8 cellular contexts compared by ENCODE assay signal in the genomic region with DNA sequence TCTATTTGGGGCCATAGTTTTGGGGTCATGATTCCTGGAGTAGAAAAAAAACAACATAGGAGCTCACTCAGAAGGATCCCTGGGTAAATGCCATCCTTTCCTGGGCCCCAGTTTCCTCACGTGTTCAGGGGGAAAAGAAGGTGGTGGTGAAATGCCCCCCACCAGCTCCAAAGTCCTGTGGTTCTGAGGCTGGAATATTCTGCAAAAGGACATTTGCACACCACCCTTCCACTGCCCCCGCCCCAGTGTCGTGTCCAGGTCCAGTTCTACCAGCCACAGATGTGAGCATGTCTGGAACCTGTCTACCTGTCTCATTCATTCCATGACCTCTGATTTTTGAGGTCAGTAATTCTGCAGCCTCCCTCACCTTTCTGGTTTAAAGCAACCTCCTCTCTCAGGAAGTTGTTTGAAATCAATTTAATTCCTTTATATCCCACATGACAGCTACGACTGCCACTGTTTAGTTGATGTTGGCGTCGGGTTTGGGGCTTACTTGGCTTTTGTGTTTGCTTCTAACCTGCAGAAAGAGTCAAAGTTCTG.
DNase-seq lines count a peak whose midpoint lies in the region; TF ChIP-seq lines count a peak whose summit lies in the region.

No MANE protein-coding gene starts in this region.

- H3K4me1 Mint-ChIP-seq in T-helper 2 cell treated with Interferon-gamma antibody and Interleukin-4, amounts not matched to agents 5 μg/mL and 100 μg/mL, for 36 hours (ENCODE audit: low read depth) = peaks cover 67% of the 10 kb centered on the region
- peaks cover 56% of the 10 kb centered on the region for H3K4me1 Mint-ChIP-seq in activated naive CD8-positive, alpha-beta T cell (ENCODE audit: low read depth)

- peak overlapping the region; percentile 28 to 60 for H3K27ac ChIP-seq in liver (ENCODE audit: low read depth in 1 of 2, low read length in 2 of 2)
- H3K27ac ChIP-seq in stomach = peak overlapping the region; percentile 25 to 88 (median 78)

- WGBS in liver = 75% methylated on average over 6 of the region's 6 CpGs
- 61 to 76% (median 70%) methylated on average over 6 of the region's 6 CpGs for WGBS in stomach, 5 donors

- H3K4me3 Mint-ChIP-seq in T-helper 2 cell treated with Interferon-gamma antibody and Interleukin-4, amounts not matched to agents 5 μg/mL and 100 μg/mL, for 36 hours = peak overlapping the region; percentile 47
- H3K4me3 Mint-ChIP-seq in activated naive CD8-positive, alpha-beta T cell = peak overlapping the region; percentile 49

- no peak for TF ChIP-seq POLR2A in stomach (IDR thresholded peaks at IDR 0.05)

- no peak for TF ChIP-seq EP300 in stomach (IDR thresholded peaks at IDR 0.05)

- peak overlapping the region; percentile 64 for H3K27ac Mint-ChIP-seq in T-helper 2 cell treated with Interferon-gamma antibody and Interleukin-4, amounts not matched to agents 5 μg/mL and 100 μg/mL, for 36 hours
- H3K27ac Mint-ChIP-seq in activated naive CD8-positive, alpha-beta T cell = peak overlapping the region; percentile 46

- intact Hi-C loops in stomach (cut with DNase I; ENCODE audit: low total_unique reads) = no loop called here

- TF ChIP-seq RAD21 in liver (IDR thresholded peaks at IDR 0.05) = no peak

- H3K27me3 ChIP-seq in liver (ENCODE audit: control insufficient read depth in 4 of 4, insufficient read depth in 4 of 4, low read length in 3 of 4) (no peaks in the 10 kb centered on the region), stomach (no peaks in the 10 kb centered on the region)

- no peaks in the 10 kb centered on the region for H3K27me3 Mint-ChIP-seq in T-helper 2 cell treated with Interferon-gamma antibody and Interleukin-4, amounts not matched to agents 5 μg/mL and 100 μg/mL, for 36 hours (ENCODE audit: low read depth)
- H3K27me3 Mint-ChIP-seq in activated naive CD8-positive, alpha-beta T cell = no peaks in the 10 kb centered on the region

- H3K4me1 ChIP-seq in liver (ENCODE audit: control insufficient read depth in 4 of 4, insufficient read depth in 4 of 4, low read length in 3 of 4) (peaks cover 6 to 35% (median 22%) of the 10 kb centered on the region in 4 donors), stomach (peaks cover 78 to 90% (median 84%) of the 10 kb centered on the region in 4 donors)

- H3K9me3 Mint-ChIP-seq in T-helper 2 cell treated with Interferon-gamma antibody and Interleukin-4, amounts not matched to agents 5 μg/mL and 100 μg/mL, for 36 hours = no peaks in the 10 kb centered on the region
- H3K9me3 Mint-ChIP-seq in activated naive CD8-positive, alpha-beta T cell (ENCODE audit: low read depth) = no peaks in the 10 kb centered on the region

- no peak for DNase-seq in T-helper 2 cell treated with Interferon-gamma antibody and Interleukin-4, amounts not matched to agents 5 μg/mL and 100 μg/mL, for 36 hours (ENCODE audit: low spot score)
- no peak for DNase-seq in T-helper 2 cell
- no peak for DNase-seq in stomach
- no peak for DNase-seq in AG08396 (ENCODE audit: low spot score)
- no peak for DNase-seq in anterior cingulate cortex (lab: John Stamatoyannopoulos, UW)
- DNase-seq in cortex of kidney (lab: John Stamatoyannopoulos, UW) = no peak

- TF ChIP-seq CTCF in liver (IDR thresholded peaks at IDR 0.05; ENCODE audit: low read depth, low read length, missing input control) (no peak), stomach (IDR thresholded peaks at IDR 0.05) (no peak)

- H3K4me3 ChIP-seq in liver (ENCODE audit: low read depth in 1 of 3, low read length in 3 of 3) (no peak overlapping the region), stomach (no peak overlapping the region)

- H3K9me3 ChIP-seq in liver (ENCODE audit: control insufficient read depth in 4 of 4, low read length in 3 of 4) = no peaks in the 10 kb centered on the region
- H3K9me3 ChIP-seq in stomach = no peaks in the 10 kb centered on the region

- H3K36me3 Mint-ChIP-seq in T-helper 2 cell treated with Interferon-gamma antibody and Interleukin-4, amounts not matched to agents 5 μg/mL and 100 μg/mL, for 36 hours (ENCODE audit: low read depth) = peaks cover 9% of the 10 kb centered on the region
- H3K36me3 Mint-ChIP-seq in activated naive CD8-positive, alpha-beta T cell = no peaks in the 10 kb centered on the region

- H3K36me3 ChIP-seq in liver (ENCODE audit: control insufficient read depth in 4 of 4, insufficient read depth in 3 of 4, low read depth in 1 of 4, low read length in 3 of 4) (no peaks in the 10 kb centered on the region), stomach (no peaks in the 10 kb centered on the region)

- no peak overlapping the region for H3K9ac ChIP-seq in liver (ENCODE audit: low read depth in 1 of 2, low read length in 2 of 2)

TF ChIP-seq in liver, 16 proteins besides CTCF, POLR2A, EP300 and RAD21:
- no peak for TF ChIP-seq MAX (IDR thresholded peaks at IDR 0.05)
- TF ChIP-seq, protein P1, sequence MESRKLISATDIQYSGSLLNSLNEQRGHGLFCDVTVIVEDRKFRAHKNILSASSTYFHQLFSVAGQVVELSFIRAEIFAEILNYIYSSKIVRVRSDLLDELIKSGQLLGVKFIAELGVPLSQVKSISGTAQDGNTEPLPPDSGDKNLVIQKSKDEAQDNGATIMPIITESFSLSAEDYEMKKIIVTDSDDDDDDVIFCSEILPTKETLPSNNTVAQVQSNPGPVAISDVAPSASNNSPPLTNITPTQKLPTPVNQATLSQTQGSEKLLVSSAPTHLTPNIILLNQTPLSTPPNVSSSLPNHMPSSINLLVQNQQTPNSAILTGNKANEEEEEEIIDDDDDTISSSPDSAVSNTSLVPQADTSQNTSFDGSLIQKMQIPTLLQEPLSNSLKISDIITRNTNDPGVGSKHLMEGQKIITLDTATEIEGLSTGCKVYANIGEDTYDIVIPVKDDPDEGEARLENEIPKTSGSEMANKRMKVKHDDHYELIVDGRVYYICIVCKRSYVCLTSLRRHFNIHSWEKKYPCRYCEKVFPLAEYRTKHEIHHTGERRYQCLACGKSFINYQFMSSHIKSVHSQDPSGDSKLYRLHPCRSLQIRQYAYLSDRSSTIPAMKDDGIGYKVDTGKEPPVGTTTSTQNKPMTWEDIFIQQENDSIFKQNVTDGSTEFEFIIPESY (IDR thresholded peaks at IDR 0.05) = no peak
- TF ChIP-seq EGR1 (IDR thresholded peaks at IDR 0.05; ENCODE audit: low read depth in 2 of 2) = no peak
- TF ChIP-seq NR2F2 (IDR thresholded peaks at IDR 0.05) = no peak
- TF ChIP-seq FOXA1 (IDR thresholded peaks at IDR 0.05) = no peak
- no peak for TF ChIP-seq TAF1 (conservative IDR thresholded peaks at IDR 0.05)
- TF ChIP-seq HNF4G (IDR thresholded peaks at IDR 0.05) = no peak
- TF ChIP-seq GABPA (IDR thresholded peaks at IDR 0.05 in 1 of 2, conservative IDR thresholded peaks at IDR 0.05 in 1 of 2) = no peak
- TF ChIP-seq HNF4A (conservative IDR thresholded peaks at IDR 0.05) = no peak
- TF ChIP-seq YY1 (IDR thresholded peaks at IDR 0.05) = no peak
- no peak for TF ChIP-seq REST (IDR thresholded peaks at IDR 0.05)
- TF ChIP-seq SP1 (IDR thresholded peaks at IDR 0.05) = no peak
- TF ChIP-seq FOXA2 (IDR thresholded peaks at IDR 0.05) = no peak
TF ChIP-seq in liver: peak in this region for 0.
